22 cellular contexts compared by ENCODE assay signal in genomic region chr20:61220131-61220530, GRCh38. TPM values are rescaled to one million over a fixed set of nuclear protein-coding genes. Genes with fewer than 3 reads are reported as not detected.
"Had no signal": no experiment of that assay in that cellular context is flagged by ENCODE, and none has a peak within 500 bp of the region (broad histone marks: within the 10 kb centered on the region; RNA-seq: fewer than 3 reads in every experiment).

No MANE protein-coding gene starts in this region.

- H3K4me3 ChIP-seq: dorsolateral prefrontal cortex, gastrocnemius medialis, heart right ventricle, lung, psoas muscle, right lobe of liver, testis, transverse colon had no signal

- DNase-seq: cortex of kidney; dorsolateral prefrontal cortex; effector CD8-positive, alpha-beta T cell; gastrocnemius medialis; heart right ventricle; islet precursor cell; left ventricle myocardium superior; naive thymus-derived CD8-positive, alpha-beta T cell; psoas muscle; retina; right lobe of liver; stimulated activated CD4-positive, alpha-beta T cell treated with anti-CD3 and anti-CD28 coated beads, Interleukin-1b, Interleukin-23, amount 100 ng/mL, for 48 hours; stimulated activated CD4-positive, alpha-beta T cell treated with anti-CD3 and anti-CD28 coated beads, Interleukin-4, amount 100 ng/mL, for 4 hours; stimulated activated naive B cell treated with anti-CD40 and anti-IgM and Interleukin-4, amounts not matched to agents 10 μg/mL and 1 μg/mL and 100 μg/mL, for 72 hours; stimulated activated naive CD8-positive, alpha-beta T cell treated with anti-CD3 and anti-CD28 coated beads, Interleukin-15, amount 100 ng/mL, for 72 hours; testis; transverse colon had no signal

- H3K9me3 ChIP-seq: gastrocnemius medialis, heart right ventricle, neutrophil, psoas muscle, right lobe of liver, testis, transverse colon had no signal

- H3K36me3 ChIP-seq: gastrocnemius medialis, heart right ventricle, neutrophil, right lobe of liver, transverse colon had no signal

- H3K27me3 ChIP-seq: right lobe of liver, testis had no signal

- H3K4me1 ChIP-seq: gastrocnemius medialis, psoas muscle, right lobe of liver, testis, transverse colon had no signal

- H3K27ac ChIP-seq: dorsolateral prefrontal cortex, gastrocnemius medialis, heart right ventricle, neutrophil, psoas muscle, right lobe of liver, testis, transverse colon had no signal

RNA-seq across cellular contexts. Expression of gene CDH4, which starts 31.9 kb away (rescaled TPM):
- total RNA-seq: esophagus mucosa, left ventricle myocardium superior, mesenteric fat pad, subcutaneous adipose tissue, transverse colon had no signal
